In genomic region chr16:85454171-85454883, GRCh38 we compare ENCODE assay signal across 9 cellular contexts.
"Had no signal": no experiment of that assay in that cellular context is flagged by ENCODE, and none has a peak within 500 bp of the region (broad histone marks: within the 10 kb centered on the region; RNA-seq: fewer than 3 reads in every experiment).

No MANE protein-coding gene starts in this region.

- H3K36me3 ChIP-seq: tibial artery had no signal

- H3K27me3 ChIP-seq: tibial artery had no signal

- H3K9me3 ChIP-seq: tibial artery had no signal

- H3K9ac ChIP-seq: parathyroid adenoma had no signal

- ATAC-seq: activated T-helper 17 cell treated with anti-CD3 and anti-CD28 coated beads, Interleukin-2, amount 50 U/mL, for 72 hours; stimulated activated memory B cell treated with anti-CD40 and anti-IgM and Interleukin-4, amounts not matched to agents 10 μg/mL and 1 μg/mL and 100 μg/mL, for 72 hours had no signal

- H3K4me3 ChIP-seq: lung, tibial artery had no signal

- H2AFZ ChIP-seq: parathyroid adenoma had no signal

- DNase-seq: activated CD4-positive, alpha-beta T cell treated with anti-CD3 and anti-CD28 coated beads for 1 hour; activated CD4-positive, alpha-beta T cell treated with anti-CD3 and anti-CD28 coated beads, Interleukin-2, amount 50 U/mL, for 48 hours; activated naive CD4-positive, alpha-beta T cell treated with Interleukin-2 at 50 U/mL for 16 hours; midbrain; tibial artery had no signal

- H3K27ac ChIP-seq: parathyroid adenoma, tibial artery had no signal
